ENCODE assay signal across 8 cellular contexts in the genomic region with DNA sequence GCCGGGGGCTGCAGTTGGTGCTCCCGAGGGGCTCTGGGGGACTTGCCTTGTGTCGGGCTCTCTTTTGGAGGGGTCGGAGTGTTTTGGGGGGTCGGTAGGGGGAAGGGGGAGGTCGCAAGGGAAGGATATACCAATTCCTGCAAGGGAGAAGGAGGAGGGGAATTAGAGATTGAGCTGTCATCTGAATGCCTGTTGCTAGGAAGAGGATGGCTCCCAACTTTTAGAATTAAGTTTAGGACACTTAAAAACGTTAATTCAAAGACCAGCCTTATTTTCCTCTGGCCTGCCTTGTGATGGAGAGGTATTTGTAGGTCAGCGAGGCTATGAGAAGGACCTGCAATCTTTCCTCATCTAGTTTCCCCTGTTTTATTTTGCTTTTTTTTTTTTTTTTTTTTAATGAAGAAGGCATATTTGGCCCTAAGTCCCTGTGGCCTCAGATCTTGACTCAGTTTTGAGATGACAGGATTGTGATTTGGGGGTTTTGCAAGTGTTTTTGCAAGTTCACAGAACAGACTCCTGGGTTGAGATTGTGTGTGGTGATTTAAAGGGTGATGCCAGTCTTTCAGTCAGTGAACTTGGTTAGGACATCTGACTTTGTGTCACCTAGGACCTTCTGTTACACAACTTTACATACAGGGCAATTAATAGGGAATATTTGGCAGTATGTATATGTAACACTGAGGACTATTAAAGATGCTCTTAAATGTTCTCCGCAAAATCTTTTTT. TPM values are rescaled to one million over a fixed set of nuclear protein-coding genes. Genes with fewer than 3 reads are reported as not detected.
DNase-seq lines count a peak whose midpoint lies in the region; ATAC-seq and TF ChIP-seq lines count a peak whose summit lies in the region.

No MANE protein-coding gene starts in this region.

- no peaks in the 10 kb centered on the region for H3K9me3 Mint-ChIP-seq in activated T-cell treated with anti-CD3 and anti-CD28 coated beads, Interleukin-2, amount 50 U/mL, for 4 hours
- H3K9me3 Mint-ChIP-seq in WTC11 (no peaks in the 10 kb centered on the region), glutamatergic neuron (ENCODE audit: unreplicated experiment) (no peaks in the 10 kb centered on the region)

- POLR2A ChIA-PET in WTC11 (lab: Charles Lee): interaction anchor here (0.5 to 2.1 kb wide), 5 partner anchors 8 to 83 kb away, joined by 3 to 14 read pairs (median 5); a partner anchor contains a TSS

- TF ChIP-seq CTCF in WTC11 (IDR thresholded peaks at IDR 0.05) (no peak), glutamatergic neuron (IDR thresholded peaks at IDR 0.05; ENCODE audit: partially characterized antibody, unreplicated experiment) (no peak)

- DNase-seq in activated T-cell treated with anti-CD3 and anti-CD28 coated beads, Interleukin-2, amount 50 U/mL, for 4 hours: no peak
- DNase-seq in activated T-cell treated with anti-CD3 and anti-CD28 coated beads, Interleukin-2, amount 50 U/mL, for 1 hour: no peak
- DNase-seq in WTC11 (ENCODE audit: low spot score): no peak
- DNase-seq in glutamatergic neuron: no peak
- DNase-seq in renal cortical epithelial cell (ENCODE audit: low read depth): peak; percentile 9
- no peak for DNase-seq in A172 (ENCODE audit: low spot score)
- no peak for DNase-seq in NCI-H1930 (lab: John Stamatoyannopoulos, UW)

- CTCF ChIA-PET in WTC11 (lab: Charles Lee): interaction anchor here (1.3 to 2.5 kb wide), 3 partner anchors 44 to 83 kb away, joined by 7 to 20 read pairs (median 10); a partner anchor contains a TSS

- H3K4me1 Mint-ChIP-seq in activated T-cell treated with anti-CD3 and anti-CD28 coated beads, Interleukin-2, amount 50 U/mL, for 4 hours (ENCODE audit: low read depth): peaks cover 33% of the 10 kb centered on the region
- peaks cover 60% of the 10 kb centered on the region for H3K4me1 Mint-ChIP-seq in WTC11
- peaks cover 17% of the 10 kb centered on the region for H3K4me1 Mint-ChIP-seq in glutamatergic neuron (ENCODE audit: low read depth, unreplicated experiment)

- H3K27ac Mint-ChIP-seq in WTC11 (peak overlapping the region; percentile 92), glutamatergic neuron (ENCODE audit: unreplicated experiment) (peak overlapping the region; percentile 87)

- H3K4me3 Mint-ChIP-seq in activated T-cell treated with anti-CD3 and anti-CD28 coated beads, Interleukin-2, amount 50 U/mL, for 4 hours: peak overlapping the region; percentile 97
- peak overlapping the region; percentile 95 for H3K4me3 Mint-ChIP-seq in WTC11
- peak overlapping the region; percentile 93 for H3K4me3 Mint-ChIP-seq in glutamatergic neuron (ENCODE audit: unreplicated experiment)

- no peak for ATAC-seq in activated T-cell treated with anti-CD3 and anti-CD28 coated beads, Interleukin-2, amount 50 U/mL, for 4 hours
- ATAC-seq in WTC11: no peak
- no peak for ATAC-seq in HG02623 (IDR thresholded peaks at IDR 0.05; ENCODE audit: unreplicated experiment)

- H3K36me3 Mint-ChIP-seq in activated T-cell treated with anti-CD3 and anti-CD28 coated beads, Interleukin-2, amount 50 U/mL, for 4 hours (ENCODE audit: insufficient read depth): peaks cover 7% of the 10 kb centered on the region
- peaks cover 1% of the 10 kb centered on the region; the same call in 1 of the 2 replicates for H3K36me3 Mint-ChIP-seq in WTC11
- no peaks in the 10 kb centered on the region for H3K36me3 Mint-ChIP-seq in glutamatergic neuron (ENCODE audit: unreplicated experiment)

- H3K27me3 Mint-ChIP-seq in activated T-cell treated with anti-CD3 and anti-CD28 coated beads, Interleukin-2, amount 50 U/mL, for 4 hours (ENCODE audit: low read depth): no peaks in the 10 kb centered on the region
- H3K27me3 Mint-ChIP-seq in WTC11 (ENCODE audit: low read depth) (no peaks in the 10 kb centered on the region), glutamatergic neuron (ENCODE audit: unreplicated experiment) (peaks cover 2% of the 10 kb centered on the region)

TF ChIP-seq in WTC11, 78 proteins besides CTCF, POLR2A, EP300 and RAD21:
- TF ChIP-seq TEAD1 (CRISPR knock-in tag; IDR thresholded peaks at IDR 0.05) (no peak), SP1 (CRISPR knock-in tag; conservative IDR thresholded peaks at IDR 0.05) (no peak), JUN (CRISPR knock-in tag; IDR thresholded peaks at IDR 0.05) (no peak), RORB (CRISPR knock-in tag; IDR thresholded peaks at IDR 0.05) (no peak), RELA (CRISPR knock-in tag; IDR thresholded peaks at IDR 0.05; ENCODE audit: borderline replicate concordance) (no peak), EMX1 (CRISPR knock-in tag; IDR thresholded peaks at IDR 0.05) (no peak), CREB1 (CRISPR knock-in tag; IDR thresholded peaks at IDR 0.05) (no peak)
- TF ChIP-seq, protein P1, sequence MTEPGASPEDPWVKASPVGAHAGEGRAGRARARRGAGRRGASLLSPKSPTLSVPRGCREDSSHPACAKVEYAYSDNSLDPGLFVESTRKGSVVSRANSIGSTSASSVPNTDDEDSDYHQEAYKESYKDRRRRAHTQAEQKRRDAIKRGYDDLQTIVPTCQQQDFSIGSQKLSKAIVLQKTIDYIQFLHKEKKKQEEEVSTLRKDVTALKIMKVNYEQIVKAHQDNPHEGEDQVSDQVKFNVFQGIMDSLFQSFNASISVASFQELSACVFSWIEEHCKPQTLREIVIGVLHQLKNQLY (CRISPR knock-in tag; IDR thresholded peaks at IDR 0.05): no peak
- TF ChIP-seq, protein P2, sequence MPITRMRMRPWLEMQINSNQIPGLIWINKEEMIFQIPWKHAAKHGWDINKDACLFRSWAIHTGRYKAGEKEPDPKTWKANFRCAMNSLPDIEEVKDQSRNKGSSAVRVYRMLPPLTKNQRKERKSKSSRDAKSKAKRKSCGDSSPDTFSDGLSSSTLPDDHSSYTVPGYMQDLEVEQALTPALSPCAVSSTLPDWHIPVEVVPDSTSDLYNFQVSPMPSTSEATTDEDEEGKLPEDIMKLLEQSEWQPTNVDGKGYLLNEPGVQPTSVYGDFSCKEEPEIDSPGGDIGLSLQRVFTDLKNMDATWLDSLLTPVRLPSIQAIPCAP (CRISPR knock-in tag; IDR thresholded peaks at IDR 0.05): no peak
- TF ChIP-seq, protein P3, sequence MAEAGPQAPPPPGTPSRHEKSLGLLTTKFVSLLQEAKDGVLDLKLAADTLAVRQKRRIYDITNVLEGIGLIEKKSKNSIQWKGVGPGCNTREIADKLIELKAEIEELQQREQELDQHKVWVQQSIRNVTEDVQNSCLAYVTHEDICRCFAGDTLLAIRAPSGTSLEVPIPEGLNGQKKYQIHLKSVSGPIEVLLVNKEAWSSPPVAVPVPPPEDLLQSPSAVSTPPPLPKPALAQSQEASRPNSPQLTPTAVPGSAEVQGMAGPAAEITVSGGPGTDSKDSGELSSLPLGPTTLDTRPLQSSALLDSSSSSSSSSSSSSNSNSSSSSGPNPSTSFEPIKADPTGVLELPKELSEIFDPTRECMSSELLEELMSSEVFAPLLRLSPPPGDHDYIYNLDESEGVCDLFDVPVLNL (CRISPR knock-in tag; IDR thresholded peaks at IDR 0.05; ENCODE audit: borderline replicate concordance, low read depth): no peak
TF ChIP-seq in WTC11: peak in this region for 0.

RNA-seq across cellular contexts. Expression of a gene that starts 0.7 kb away (rescaled TPM):
- total RNA-seq in activated T-cell treated with anti-CD3 and anti-CD28 coated beads, Interleukin-2, amount 50 U/mL, for 4 hours: 10 to 100 TPM in 2 of 3 donors, 1 to 10 TPM in 1; 9.6 to 17.9 (median 11.7) TPM
- total RNA-seq in WTC11 (2021): 28.4 to 35.8 TPM (median 30.9 TPM) in 3 replicates
- 38.1 TPM for total RNA-seq in glutamatergic neuron (ENCODE audit: unreplicated experiment)
- total RNA-seq in renal cortical epithelial cell: 21.0 and 22.1 TPM in 2 replicates
- 18.7 and 173 TPM in 2 replicates for total RNA-seq in A172 (2014; rRNA removed; shearing (Covaris generic))
